In the genomic region with DNA sequence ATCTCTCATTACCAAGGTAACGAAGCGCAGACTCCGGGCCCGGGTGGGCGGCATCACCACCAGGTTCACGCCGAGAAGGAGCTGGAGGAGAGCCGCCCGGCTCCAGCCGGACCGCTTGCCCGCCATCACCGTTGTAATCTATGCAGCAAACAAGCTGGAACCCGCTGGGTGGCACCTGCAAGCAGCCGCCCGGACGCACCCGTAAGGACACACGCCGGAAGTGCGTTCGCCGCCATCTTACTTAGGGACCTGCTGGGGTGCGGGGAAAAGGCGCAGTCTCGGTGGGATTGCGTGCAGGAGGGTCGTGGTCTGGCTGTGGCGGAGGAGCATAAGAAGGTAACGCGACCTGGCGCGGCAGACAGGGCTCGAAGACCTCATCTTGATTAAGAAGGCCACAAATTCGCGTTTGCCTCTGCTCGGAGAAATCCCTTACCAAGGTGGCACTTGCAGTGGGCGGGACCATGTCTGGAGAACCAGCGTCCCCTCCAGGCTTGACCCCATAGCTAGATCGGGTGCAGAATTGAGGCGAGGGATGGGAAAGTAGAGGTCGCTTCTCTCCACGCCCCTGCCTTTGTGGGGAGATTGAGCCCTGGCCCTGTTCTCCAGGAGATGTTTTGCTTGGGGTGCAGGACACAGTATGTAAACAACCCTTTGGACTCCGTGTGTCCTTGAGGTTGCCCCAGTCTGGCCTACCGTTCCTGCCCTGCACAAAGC, we compare ENCODE assay signal across 1 cellular context.
A peak's percentile ranks its signal among the peaks of the same experiment; 100 is the strongest.
TF ChIP-seq lines count a peak whose summit lies in the region.

A gene with protein sequence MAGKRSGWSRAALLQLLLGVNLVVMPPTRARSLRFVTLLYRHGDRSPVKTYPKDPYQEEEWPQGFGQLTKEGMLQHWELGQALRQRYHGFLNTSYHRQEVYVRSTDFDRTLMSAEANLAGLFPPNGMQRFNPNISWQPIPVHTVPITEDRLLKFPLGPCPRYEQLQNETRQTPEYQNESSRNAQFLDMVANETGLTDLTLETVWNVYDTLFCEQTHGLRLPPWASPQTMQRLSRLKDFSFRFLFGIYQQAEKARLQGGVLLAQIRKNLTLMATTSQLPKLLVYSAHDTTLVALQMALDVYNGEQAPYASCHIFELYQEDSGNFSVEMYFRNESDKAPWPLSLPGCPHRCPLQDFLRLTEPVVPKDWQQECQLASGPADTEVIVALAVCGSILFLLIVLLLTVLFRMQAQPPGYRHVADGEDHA (minus strand): TSS at position 151 of the 714 bp plus-strand sequence. CDS start 25 bp downstream, at position 126.

TF ChIP-seq in K562, 482 proteins besides CTCF, POLR2A, EP300 and RAD21 (continued from another document and continues in another):
- TF ChIP-seq, protein P1, sequence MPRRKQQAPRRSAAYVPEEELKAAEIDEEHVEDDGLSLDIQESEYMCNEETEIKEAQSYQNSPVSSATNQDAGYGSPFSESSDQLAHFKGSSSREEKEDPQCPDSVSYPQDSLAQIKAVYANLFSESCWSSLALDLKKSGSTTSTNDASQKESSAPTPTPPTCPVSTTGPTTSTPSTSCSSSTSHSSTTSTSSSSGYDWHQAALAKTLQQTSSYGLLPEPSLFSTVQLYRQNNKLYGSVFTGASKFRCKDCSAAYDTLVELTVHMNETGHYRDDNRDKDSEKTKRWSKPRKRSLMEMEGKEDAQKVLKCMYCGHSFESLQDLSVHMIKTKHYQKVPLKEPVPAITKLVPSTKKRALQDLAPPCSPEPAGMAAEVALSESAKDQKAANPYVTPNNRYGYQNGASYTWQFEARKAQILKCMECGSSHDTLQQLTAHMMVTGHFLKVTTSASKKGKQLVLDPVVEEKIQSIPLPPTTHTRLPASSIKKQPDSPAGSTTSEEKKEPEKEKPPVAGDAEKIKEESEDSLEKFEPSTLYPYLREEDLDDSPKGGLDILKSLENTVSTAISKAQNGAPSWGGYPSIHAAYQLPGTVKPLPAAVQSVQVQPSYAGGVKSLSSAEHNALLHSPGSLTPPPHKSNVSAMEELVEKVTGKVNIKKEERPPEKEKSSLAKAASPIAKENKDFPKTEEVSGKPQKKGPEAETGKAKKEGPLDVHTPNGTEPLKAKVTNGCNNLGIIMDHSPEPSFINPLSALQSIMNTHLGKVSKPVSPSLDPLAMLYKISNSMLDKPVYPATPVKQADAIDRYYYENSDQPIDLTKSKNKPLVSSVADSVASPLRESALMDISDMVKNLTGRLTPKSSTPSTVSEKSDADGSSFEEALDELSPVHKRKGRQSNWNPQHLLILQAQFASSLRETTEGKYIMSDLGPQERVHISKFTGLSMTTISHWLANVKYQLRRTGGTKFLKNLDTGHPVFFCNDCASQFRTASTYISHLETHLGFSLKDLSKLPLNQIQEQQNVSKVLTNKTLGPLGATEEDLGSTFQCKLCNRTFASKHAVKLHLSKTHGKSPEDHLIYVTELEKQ (CRISPR knock-in tag; IDR thresholded peaks at IDR 0.05) = no peak
- TF ChIP-seq ZNF217 (CRISPR knock-in tag; IDR thresholded peaks at IDR 0.05) (no peak), NFIC (IDR thresholded peaks at IDR 0.05) (peak; percentile 76), TEAD1 (CRISPR knock-in tag; IDR thresholded peaks at IDR 0.05) (peak; percentile 22 to 77; a peak in 3 of 4 replicates), C11orf30 (IDR thresholded peaks at IDR 0.05; ENCODE audit: low read depth) (peak; percentile 92), RBM22 (IDR thresholded peaks at IDR 0.05; ENCODE audit: low read depth, low read length, poor library complexity, severe bottlenecking) (peak; percentile 65), ADNP (tag; IDR thresholded peaks at IDR 0.05) (no peak), U2AF2 (optimal IDR thresholded peaks at IDR 0.05; ENCODE audit: low read depth, low read length) (no peak), SMARCC2 (IDR thresholded peaks at IDR 0.05; ENCODE audit: low read depth) (no peak), ZC3H4 (CRISPR knock-in tag; IDR thresholded peaks at IDR 0.05; ENCODE audit: borderline replicate concordance) (no peak), MTA3 (IDR thresholded peaks at IDR 0.05; ENCODE audit: borderline replicate concordance) (peak; percentile 95), SAFB (IDR thresholded peaks at IDR 0.05; ENCODE audit: borderline replicate concordance, low read depth, low read length) (no peak), GABPB2 (CRISPR knock-in tag; conservative IDR thresholded peaks at IDR 0.05) (no peak), MECOM (CRISPR knock-in tag; IDR thresholded peaks at IDR 0.05) (peak; percentile 67), TRIM24 (IDR thresholded peaks at IDR 0.05) (peak in 1 of 2 experiments; percentile 98; a peak in 2 of 4 replicates), CREB1 (IDR thresholded peaks at IDR 0.05) (peak; percentile 72; the same call in 1 of the 2 replicates), CREB1 (CRISPR knock-in tag; IDR thresholded peaks at IDR 0.05) (peak; percentile 79), TBL1XR1 (IDR thresholded peaks at IDR 0.05; ENCODE audit: low read length in 2 of 2) (peak; percentile 24 to 62; a peak in 2 of 4 replicates), ZNF134 (CRISPR knock-in tag; conservative IDR thresholded peaks at IDR 0.05) (peak; percentile 62), ZNF57 (CRISPR knock-in tag; IDR thresholded peaks at IDR 0.05) (no peak), SIN3A (IDR thresholded peaks at IDR 0.05; ENCODE audit: borderline replicate concordance in 2 of 2, control insufficient read depth in 1 of 2, low read depth in 2 of 2, low read length in 2 of 2) (peak; percentile 54 to 87; a peak in 2 of 4 replicates), ZNF586 (CRISPR knock-in tag; conservative IDR thresholded peaks at IDR 0.05) (no peak), KAT7 (CRISPR knock-in tag; IDR thresholded peaks at IDR 0.05; ENCODE audit: borderline replicate concordance) (peak; percentile 88; the same call in 1 of the 2 replicates), BRD4 (IDR thresholded peaks at IDR 0.05) (no peak), FOXJ3 (CRISPR knock-in tag; IDR thresholded peaks at IDR 0.05) (no peak), ZNF146 (CRISPR knock-in tag; IDR thresholded peaks at IDR 0.05; ENCODE audit: unreplicated experiment) (no peak), POLR3G (IDR thresholded peaks at IDR 0.05; ENCODE audit: extremely low read depth, insufficient read length, insufficient replicate concordance) (no peak), ZNF140 (CRISPR knock-in tag; IDR thresholded peaks at IDR 0.05) (no peak), MAZ (CRISPR knock-in tag; conservative IDR thresholded peaks at IDR 0.05 in 1 of 2, IDR thresholded peaks at IDR 0.05 in 1 of 2) (peak in 1 of 2 experiments; percentile 79; a peak in 3 of 4 replicates), ARID1B (IDR thresholded peaks at IDR 0.05) (peak; percentile 50), SLC30A9 (CRISPR knock-in tag; IDR thresholded peaks at IDR 0.05) (no peak), MYC (IDR thresholded peaks at IDR 0.05; ENCODE audit: low read depth, low read length) (peak; percentile 53; the same call in 1 of the 2 replicates), MYC (CRISPR knock-in tag; IDR thresholded peaks at IDR 0.05; ENCODE audit: borderline replicate concordance, low read depth) (no peak; the same call in 1 of the 2 replicates), MYNN (IDR thresholded peaks at IDR 0.05) (peak; percentile 82), MYNN (CRISPR knock-in tag; IDR thresholded peaks at IDR 0.05) (no peak), RUNX1 (IDR thresholded peaks at IDR 0.05; ENCODE audit: low read depth) (0 out of 2 replicates have a peak, but pooled peaks have one; percentile 33), HMG20A (CRISPR knock-in tag; conservative IDR thresholded peaks at IDR 0.05) (no peak), ZBTB7A (IDR thresholded peaks at IDR 0.05; ENCODE audit: borderline replicate concordance, control insufficient read depth, low read depth, low read length) (peak; percentile 86), FOXK2 (conservative IDR thresholded peaks at IDR 0.05 in 1 of 2, IDR thresholded peaks at IDR 0.05 in 1 of 2; ENCODE audit: low read depth in 2 of 2) (peak; percentile 56 to 73; a peak in 2 of 4 replicates), TOE1 (IDR thresholded peaks at IDR 0.05; ENCODE audit: borderline replicate concordance) (peak; percentile 90), TOE1 (CRISPR knock-in tag; IDR thresholded peaks at IDR 0.05; ENCODE audit: borderline replicate concordance, low read depth) (0 out of 2 replicates have a peak, but pooled peaks have one; percentile 13), CHD4 (IDR thresholded peaks at IDR 0.05; ENCODE audit: insufficient read depth, insufficient replicate concordance, low read depth, low read length, poor library complexity, severe bottlenecking) (no peak)
- TF ChIP-seq, protein P2, sequence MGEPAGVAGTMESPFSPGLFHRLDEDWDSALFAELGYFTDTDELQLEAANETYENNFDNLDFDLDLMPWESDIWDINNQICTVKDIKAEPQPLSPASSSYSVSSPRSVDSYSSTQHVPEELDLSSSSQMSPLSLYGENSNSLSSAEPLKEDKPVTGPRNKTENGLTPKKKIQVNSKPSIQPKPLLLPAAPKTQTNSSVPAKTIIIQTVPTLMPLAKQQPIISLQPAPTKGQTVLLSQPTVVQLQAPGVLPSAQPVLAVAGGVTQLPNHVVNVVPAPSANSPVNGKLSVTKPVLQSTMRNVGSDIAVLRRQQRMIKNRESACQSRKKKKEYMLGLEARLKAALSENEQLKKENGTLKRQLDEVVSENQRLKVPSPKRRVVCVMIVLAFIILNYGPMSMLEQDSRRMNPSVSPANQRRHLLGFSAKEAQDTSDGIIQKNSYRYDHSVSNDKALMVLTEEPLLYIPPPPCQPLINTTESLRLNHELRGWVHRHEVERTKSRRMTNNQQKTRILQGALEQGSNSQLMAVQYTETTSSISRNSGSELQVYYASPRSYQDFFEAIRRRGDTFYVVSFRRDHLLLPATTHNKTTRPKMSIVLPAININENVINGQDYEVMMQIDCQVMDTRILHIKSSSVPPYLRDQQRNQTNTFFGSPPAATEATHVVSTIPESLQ (CRISPR knock-in tag; IDR thresholded peaks at IDR 0.05) = no peak; the same call in none of the 2 replicates
- TF ChIP-seq, protein P3, sequence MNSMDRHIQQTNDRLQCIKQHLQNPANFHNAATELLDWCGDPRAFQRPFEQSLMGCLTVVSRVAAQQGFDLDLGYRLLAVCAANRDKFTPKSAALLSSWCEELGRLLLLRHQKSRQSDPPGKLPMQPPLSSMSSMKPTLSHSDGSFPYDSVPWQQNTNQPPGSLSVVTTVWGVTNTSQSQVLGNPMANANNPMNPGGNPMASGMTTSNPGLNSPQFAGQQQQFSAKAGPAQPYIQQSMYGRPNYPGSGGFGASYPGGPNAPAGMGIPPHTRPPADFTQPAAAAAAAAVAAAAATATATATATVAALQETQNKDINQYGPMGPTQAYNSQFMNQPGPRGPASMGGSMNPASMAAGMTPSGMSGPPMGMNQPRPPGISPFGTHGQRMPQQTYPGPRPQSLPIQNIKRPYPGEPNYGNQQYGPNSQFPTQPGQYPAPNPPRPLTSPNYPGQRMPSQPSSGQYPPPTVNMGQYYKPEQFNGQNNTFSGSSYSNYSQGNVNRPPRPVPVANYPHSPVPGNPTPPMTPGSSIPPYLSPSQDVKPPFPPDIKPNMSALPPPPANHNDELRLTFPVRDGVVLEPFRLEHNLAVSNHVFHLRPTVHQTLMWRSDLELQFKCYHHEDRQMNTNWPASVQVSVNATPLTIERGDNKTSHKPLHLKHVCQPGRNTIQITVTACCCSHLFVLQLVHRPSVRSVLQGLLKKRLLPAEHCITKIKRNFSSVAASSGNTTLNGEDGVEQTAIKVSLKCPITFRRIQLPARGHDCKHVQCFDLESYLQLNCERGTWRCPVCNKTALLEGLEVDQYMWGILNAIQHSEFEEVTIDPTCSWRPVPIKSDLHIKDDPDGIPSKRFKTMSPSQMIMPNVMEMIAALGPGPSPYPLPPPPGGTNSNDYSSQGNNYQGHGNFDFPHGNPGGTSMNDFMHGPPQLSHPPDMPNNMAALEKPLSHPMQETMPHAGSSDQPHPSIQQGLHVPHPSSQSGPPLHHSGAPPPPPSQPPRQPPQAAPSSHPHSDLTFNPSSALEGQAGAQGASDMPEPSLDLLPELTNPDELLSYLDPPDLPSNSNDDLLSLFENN (IDR thresholded peaks at IDR 0.05; ENCODE audit: low read depth in 2 of 2, low read length in 2 of 2) = peak in 1 of 2 experiments; percentile 52; a peak in 2 of 4 replicates
- TF ChIP-seq, protein P4, sequence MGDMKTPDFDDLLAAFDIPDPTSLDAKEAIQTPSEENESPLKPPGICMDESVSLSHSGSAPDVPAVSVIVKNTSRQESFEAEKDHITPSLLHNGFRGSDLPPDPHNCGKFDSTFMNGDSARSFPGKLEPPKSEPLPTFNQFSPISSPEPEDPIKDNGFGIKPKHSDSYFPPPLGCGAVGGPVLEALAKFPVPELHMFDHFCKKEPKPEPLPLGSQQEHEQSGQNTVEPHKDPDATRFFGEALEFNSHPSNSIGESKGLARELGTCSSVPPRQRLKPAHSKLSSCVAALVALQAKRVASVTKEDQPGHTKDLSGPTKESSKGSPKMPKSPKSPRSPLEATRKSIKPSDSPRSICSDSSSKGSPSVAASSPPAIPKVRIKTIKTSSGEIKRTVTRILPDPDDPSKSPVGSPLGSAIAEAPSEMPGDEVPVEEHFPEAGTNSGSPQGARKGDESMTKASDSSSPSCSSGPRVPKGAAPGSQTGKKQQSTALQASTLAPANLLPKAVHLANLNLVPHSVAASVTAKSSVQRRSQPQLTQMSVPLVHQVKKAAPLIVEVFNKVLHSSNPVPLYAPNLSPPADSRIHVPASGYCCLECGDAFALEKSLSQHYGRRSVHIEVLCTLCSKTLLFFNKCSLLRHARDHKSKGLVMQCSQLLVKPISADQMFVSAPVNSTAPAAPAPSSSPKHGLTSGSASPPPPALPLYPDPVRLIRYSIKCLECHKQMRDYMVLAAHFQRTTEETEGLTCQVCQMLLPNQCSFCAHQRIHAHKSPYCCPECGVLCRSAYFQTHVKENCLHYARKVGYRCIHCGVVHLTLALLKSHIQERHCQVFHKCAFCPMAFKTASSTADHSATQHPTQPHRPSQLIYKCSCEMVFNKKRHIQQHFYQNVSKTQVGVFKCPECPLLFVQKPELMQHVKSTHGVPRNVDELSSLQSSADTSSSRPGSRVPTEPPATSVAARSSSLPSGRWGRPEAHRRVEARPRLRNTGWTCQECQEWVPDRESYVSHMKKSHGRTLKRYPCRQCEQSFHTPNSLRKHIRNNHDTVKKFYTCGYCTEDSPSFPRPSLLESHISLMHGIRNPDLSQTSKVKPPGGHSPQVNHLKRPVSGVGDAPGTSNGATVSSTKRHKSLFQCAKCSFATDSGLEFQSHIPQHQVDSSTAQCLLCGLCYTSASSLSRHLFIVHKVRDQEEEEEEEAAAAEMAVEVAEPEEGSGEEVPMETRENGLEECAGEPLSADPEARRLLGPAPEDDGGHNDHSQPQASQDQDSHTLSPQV (IDR thresholded peaks at IDR 0.05) = peak; percentile 45; the same call in 1 of the 2 replicates
- TF ChIP-seq, protein P5, sequence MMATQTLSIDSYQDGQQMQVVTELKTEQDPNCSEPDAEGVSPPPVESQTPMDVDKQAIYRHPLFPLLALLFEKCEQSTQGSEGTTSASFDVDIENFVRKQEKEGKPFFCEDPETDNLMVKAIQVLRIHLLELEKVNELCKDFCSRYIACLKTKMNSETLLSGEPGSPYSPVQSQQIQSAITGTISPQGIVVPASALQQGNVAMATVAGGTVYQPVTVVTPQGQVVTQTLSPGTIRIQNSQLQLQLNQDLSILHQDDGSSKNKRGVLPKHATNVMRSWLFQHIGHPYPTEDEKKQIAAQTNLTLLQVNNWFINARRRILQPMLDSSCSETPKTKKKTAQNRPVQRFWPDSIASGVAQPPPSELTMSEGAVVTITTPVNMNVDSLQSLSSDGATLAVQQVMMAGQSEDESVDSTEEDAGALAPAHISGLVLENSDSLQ (IDR thresholded peaks at IDR 0.05) = peak; percentile 63
